16 cellular contexts compared by ENCODE assay signal in genomic region chr15:70355275-70355795, GRCh38.
A peak's percentile ranks its signal among the peaks of the same experiment; 100 is the strongest.
DNase-seq lines count a peak whose midpoint lies in the region; ATAC-seq, FAIRE-seq and TF ChIP-seq lines count a peak whose summit lies in the region.
"Had no signal": no experiment of that assay in that cellular context is flagged by ENCODE, and none has a peak within 500 bp of the region (broad histone marks: within the 10 kb centered on the region; RNA-seq: fewer than 3 reads in every experiment).

No MANE protein-coding gene starts in this region.

- no peaks in the 10 kb centered on the region for H3K27me3 Mint-ChIP-seq in Caco-2 (ENCODE audit: insufficient read depth, unreplicated experiment)
- no peaks in the 10 kb centered on the region for H3K27me3 Mint-ChIP-seq in WTC11 (ENCODE audit: low read depth)

- ATAC-seq in WTC11 (peak; percentile 51), HG03571 (IDR thresholded peaks at IDR 0.05; ENCODE audit: unreplicated experiment) (no peak)
- ATAC-seq: stimulated activated naive CD8-positive, alpha-beta T cell treated with anti-CD3 and anti-CD28 coated beads, Interleukin-15, amount 100 ng/mL, for 72 hours had no signal

- H3K27me3 ChIP-seq in Caco-2 (replicated peaks; ENCODE audit: control insufficient read depth, insufficient read depth, low read length) (no peaks in the 10 kb centered on the region), small intestine (ENCODE audit: control insufficient read depth in 2 of 2, insufficient read depth in 2 of 2, low read length in 2 of 2) (no peaks in the 10 kb centered on the region)

- H3K4me1 ChIP-seq in Caco-2: peaks cover 3% of the 10 kb centered on the region; the same call in 1 of the 2 replicates
- no peaks in the 10 kb centered on the region for H3K4me1 ChIP-seq in small intestine (ENCODE audit: control insufficient read depth in 2 of 2, insufficient read depth in 1 of 2, low read depth in 1 of 2, low read length in 1 of 2)

- POLR2A ChIA-PET in Caco-2 (lab: Charles Lee): no interaction called here
- POLR2A ChIA-PET in WTC11 (lab: Charles Lee): no interaction called here

- H3K27ac ChIP-seq in small intestine (ENCODE audit: low read depth in 1 of 2, low read length in 1 of 2): no peak overlapping the region

- FAIRE-seq in small intestine (lab: Jason Lieb, UNC): no peak
- FAIRE-seq: colon had no signal

- H3K9me3 Mint-ChIP-seq in Caco-2 (ENCODE audit: unreplicated experiment): no peaks in the 10 kb centered on the region
- H3K9me3 Mint-ChIP-seq in WTC11: no peaks in the 10 kb centered on the region
- H3K9me3 Mint-ChIP-seq: activated naive CD4-positive, alpha-beta T cell treated with anti-CD3 and anti-CD28 coated beads, Interleukin-2, amount 50 U/mL, for 24 hours; CD4-positive, alpha-beta T cell; stimulated activated naive CD8-positive, alpha-beta T cell treated with anti-CD3 and anti-CD28 coated beads, Interleukin-15, amount 100 ng/mL, for 72 hours had no signal

- CTCF ChIA-PET in Caco-2 (lab: Charles Lee): no interaction called here
- CTCF ChIA-PET in WTC11 (lab: Charles Lee): interaction anchor here (0.7 to 2.0 kb wide), 9 partner anchors 11 to 877 kb away, joined by 3 to 11 read pairs (median 4); no protein-coding TSS in a partner anchor

- H3K4me1 Mint-ChIP-seq in Caco-2 (ENCODE audit: low read depth, unreplicated experiment) (peaks cover 6% of the 10 kb centered on the region), WTC11 (no peaks in the 10 kb centered on the region; the same call in 1 of the 2 replicates)
- H3K4me1 Mint-ChIP-seq: activated naive CD4-positive, alpha-beta T cell treated with anti-CD3 and anti-CD28 coated beads, Interleukin-2, amount 50 U/mL, for 24 hours; stimulated activated naive CD8-positive, alpha-beta T cell treated with anti-CD3 and anti-CD28 coated beads, Interleukin-15, amount 100 ng/mL, for 72 hours had no signal

- H3K36me3 Mint-ChIP-seq in Caco-2 (ENCODE audit: insufficient read depth, unreplicated experiment) (no peaks in the 10 kb centered on the region), WTC11 (no peaks in the 10 kb centered on the region)
- H3K36me3 Mint-ChIP-seq: activated naive CD4-positive, alpha-beta T cell treated with anti-CD3 and anti-CD28 coated beads, Interleukin-2, amount 50 U/mL, for 24 hours had no signal

- intact Hi-C loops in Caco-2 (cut with micrococcal nuclease; ENCODE audit: unreplicated experiment): no loop called here

- TF ChIP-seq CTCF in Caco-2 (IDR thresholded peaks at IDR 0.05; ENCODE audit: insufficient read depth in 1 of 2, low read depth in 1 of 2, low read length in 1 of 2, severe bottlenecking in 1 of 2, unreplicated experiment in 1 of 2): peak; percentile 28 to 46
- no peak for TF ChIP-seq CTCF in WTC11 (IDR thresholded peaks at IDR 0.05)

- H3K36me3 ChIP-seq in Caco-2 (ENCODE audit: control insufficient read depth, insufficient read depth, low read length) (no peaks in the 10 kb centered on the region), small intestine (ENCODE audit: control insufficient read depth in 2 of 2, insufficient read depth in 2 of 2, low read length in 2 of 2) (no peaks in the 10 kb centered on the region)

- no TSS peak for BruUV-seq in Caco-2 (replicated peaks; lab: Mats Ljungman, UMichigan)

- H3K4me3 ChIP-seq in Caco-2 (ENCODE audit: low read depth, low read length) (no peak overlapping the region), small intestine (ENCODE audit: low read depth in 1 of 2, low read length in 2 of 2) (no peak overlapping the region)

- H3K27ac Mint-ChIP-seq in Caco-2 (ENCODE audit: unreplicated experiment) (no peak overlapping the region), WTC11 (no peak overlapping the region)
- H3K27ac Mint-ChIP-seq: activated naive CD4-positive, alpha-beta T cell treated with anti-CD3 and anti-CD28 coated beads, Interleukin-2, amount 50 U/mL, for 24 hours; CD4-positive, alpha-beta T cell had no signal

- DNase-seq in Caco-2: no peak
- DNase-seq in H4 (ENCODE audit: low spot score): peak; percentile 1
- no peak for DNase-seq in WTC11 (ENCODE audit: low spot score)
- DNase-seq in mesenteric fat pad (ENCODE audit: low spot score): peak; percentile 53
- no peak for DNase-seq in stimulated activated CD4-positive, alpha-beta T cell treated with anti-CD3 and anti-CD28 coated beads, Interleukin-2, amount 100 ng/mL, for 24 hours
- DNase-seq in occipital lobe (lab: John Stamatoyannopoulos, UW): no peak
- no peak for DNase-seq in small intestine
- DNase-seq: CD4-positive, alpha-beta T cell; NCI-H1105; NCI-H510A; retina; SHP77; stimulated activated naive CD8-positive, alpha-beta T cell treated with anti-CD3 and anti-CD28 coated beads, Interleukin-15, amount 100 ng/mL, for 72 hours had no signal

- H3K4me3 Mint-ChIP-seq in Caco-2 (ENCODE audit: unreplicated experiment) (no peak overlapping the region), WTC11 (no peak overlapping the region)
- H3K4me3 Mint-ChIP-seq: activated naive CD4-positive, alpha-beta T cell treated with anti-CD3 and anti-CD28 coated beads, Interleukin-2, amount 50 U/mL, for 24 hours; CD4-positive, alpha-beta T cell; stimulated activated naive CD8-positive, alpha-beta T cell treated with anti-CD3 and anti-CD28 coated beads, Interleukin-15, amount 100 ng/mL, for 72 hours had no signal

- no peaks in the 10 kb centered on the region for H3K9me3 ChIP-seq in Caco-2
- H3K9me3 ChIP-seq in small intestine (ENCODE audit: control insufficient read depth, low read depth): no peaks in the 10 kb centered on the region

- WGBS in small intestine, 3 donors: 82 to 89% (median 84%) methylated on average over 5 of the region's 5 CpGs

TF ChIP-seq in WTC11, 78 proteins besides CTCF, POLR2A, EP300 and RAD21 (continues in another document):
- TF ChIP-seq E2F1 (CRISPR knock-in tag; IDR thresholded peaks at IDR 0.05) (no peak), FOXP1 (CRISPR knock-in tag; IDR thresholded peaks at IDR 0.05; ENCODE audit: borderline replicate concordance) (no peak), TP53 (CRISPR knock-in tag; IDR thresholded peaks at IDR 0.05) (no peak), IRF2 (CRISPR knock-in tag; IDR thresholded peaks at IDR 0.05; ENCODE audit: borderline replicate concordance, low read depth) (no peak), AR (CRISPR knock-in tag; IDR thresholded peaks at IDR 0.05) (no peak), GTF2I (CRISPR knock-in tag; conservative IDR thresholded peaks at IDR 0.05) (no peak), ZNF512 (CRISPR knock-in tag; IDR thresholded peaks at IDR 0.05; ENCODE audit: borderline replicate concordance) (no peak), USF1 (CRISPR knock-in tag; IDR thresholded peaks at IDR 0.05) (no peak), TEAD1 (CRISPR knock-in tag; IDR thresholded peaks at IDR 0.05) (no peak), ELF4 (CRISPR knock-in tag; IDR thresholded peaks at IDR 0.05; ENCODE audit: low read depth) (no peak)

Comparison
In these comparisons a context has a peak if more than half of its experiments do, and no peak if none do; other contexts are left out.
1. DNase-seq: peak in H4 (single experiment) and mesenteric fat pad (single experiment); none in Caco-2 (0 of 2), WTC11 (single experiment), stimulated activated CD4-positive, alpha-beta T cell treated with anti-CD3 and anti-CD28 coated beads, Interleukin-2, amount 100 ng/mL, for 24 hours (0 of 2), occipital lobe (single experiment) and small intestine (single experiment).